In the genomic region with DNA sequence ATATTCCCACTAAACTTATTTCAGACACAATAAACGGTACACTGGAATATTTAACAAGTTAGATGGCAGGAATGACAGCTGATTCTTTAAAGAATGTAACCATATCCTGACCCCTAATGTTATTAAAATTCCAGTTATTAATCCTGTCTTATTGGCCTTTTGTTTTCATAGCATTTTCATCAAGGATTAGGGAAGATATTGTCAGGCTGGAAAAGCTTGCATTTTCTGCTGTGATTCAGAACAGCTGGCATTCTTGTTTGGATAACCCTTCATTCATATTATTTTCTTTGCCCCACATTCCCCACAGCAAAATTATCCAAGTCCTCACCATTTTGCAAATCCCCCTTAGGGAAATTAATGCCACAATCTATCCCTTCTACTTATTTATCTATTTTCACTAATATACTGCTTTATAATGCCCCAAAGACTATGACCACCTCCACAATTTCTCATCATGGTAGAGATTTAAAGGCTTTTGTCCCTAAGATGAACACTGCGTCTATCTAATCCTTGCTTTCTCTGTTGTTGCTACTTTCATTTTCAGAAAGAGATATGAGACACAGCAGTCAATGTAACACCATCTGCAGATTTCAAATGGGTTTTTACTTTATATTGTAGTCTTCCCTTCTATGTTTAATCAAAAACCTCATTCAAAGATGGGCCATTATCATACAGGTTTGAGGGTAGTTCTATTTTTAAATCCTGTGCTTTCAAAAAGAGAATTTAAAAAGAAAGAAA, we compare ENCODE assay signal across 2 cellular contexts.
TF ChIP-seq lines count a peak whose summit lies in the region.

No MANE protein-coding gene starts in this region.

TF ChIP-seq in SK-N-SH treated with all-trans-retinoic acid at 6 μM for 48 hours, 23 proteins besides CTCF, POLR2A, EP300 and RAD21:
- TF ChIP-seq, protein P1, sequence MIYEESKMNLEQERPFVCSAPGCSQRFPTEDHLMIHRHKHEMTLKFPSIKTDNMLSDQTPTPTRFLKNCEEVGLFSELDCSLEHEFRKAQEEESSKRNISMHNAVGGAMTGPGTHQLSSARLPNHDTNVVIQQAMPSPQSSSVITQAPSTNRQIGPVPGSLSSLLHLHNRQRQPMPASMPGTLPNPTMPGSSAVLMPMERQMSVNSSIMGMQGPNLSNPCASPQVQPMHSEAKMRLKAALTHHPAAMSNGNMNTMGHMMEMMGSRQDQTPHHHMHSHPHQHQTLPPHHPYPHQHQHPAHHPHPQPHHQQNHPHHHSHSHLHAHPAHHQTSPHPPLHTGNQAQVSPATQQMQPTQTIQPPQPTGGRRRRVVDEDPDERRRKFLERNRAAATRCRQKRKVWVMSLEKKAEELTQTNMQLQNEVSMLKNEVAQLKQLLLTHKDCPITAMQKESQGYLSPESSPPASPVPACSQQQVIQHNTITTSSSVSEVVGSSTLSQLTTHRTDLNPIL (CRISPR knock-in tag; IDR thresholded peaks at IDR 0.05; ENCODE audit: low read depth), result no peak
- no peak for TF ChIP-seq GLIS3 (CRISPR knock-in tag; IDR thresholded peaks at IDR 0.05)
- peak; percentile 38 for TF ChIP-seq ISL1 (CRISPR knock-in tag; IDR thresholded peaks at IDR 0.05)
- TF ChIP-seq ZNF70 (CRISPR knock-in tag; IDR thresholded peaks at IDR 0.05), result no peak
- TF ChIP-seq, protein P2, sequence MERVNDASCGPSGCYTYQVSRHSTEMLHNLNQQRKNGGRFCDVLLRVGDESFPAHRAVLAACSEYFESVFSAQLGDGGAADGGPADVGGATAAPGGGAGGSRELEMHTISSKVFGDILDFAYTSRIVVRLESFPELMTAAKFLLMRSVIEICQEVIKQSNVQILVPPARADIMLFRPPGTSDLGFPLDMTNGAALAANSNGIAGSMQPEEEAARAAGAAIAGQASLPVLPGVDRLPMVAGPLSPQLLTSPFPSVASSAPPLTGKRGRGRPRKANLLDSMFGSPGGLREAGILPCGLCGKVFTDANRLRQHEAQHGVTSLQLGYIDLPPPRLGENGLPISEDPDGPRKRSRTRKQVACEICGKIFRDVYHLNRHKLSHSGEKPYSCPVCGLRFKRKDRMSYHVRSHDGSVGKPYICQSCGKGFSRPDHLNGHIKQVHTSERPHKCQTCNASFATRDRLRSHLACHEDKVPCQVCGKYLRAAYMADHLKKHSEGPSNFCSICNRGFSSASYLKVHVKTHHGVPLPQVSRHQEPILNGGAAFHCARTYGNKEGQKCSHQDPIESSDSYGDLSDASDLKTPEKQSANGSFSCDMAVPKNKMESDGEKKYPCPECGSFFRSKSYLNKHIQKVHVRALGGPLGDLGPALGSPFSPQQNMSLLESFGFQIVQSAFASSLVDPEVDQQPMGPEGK (CRISPR knock-in tag; IDR thresholded peaks at IDR 0.05; ENCODE audit: borderline replicate concordance), result no peak
- no peak for TF ChIP-seq ARNTL (CRISPR knock-in tag; IDR thresholded peaks at IDR 0.05; ENCODE audit: borderline replicate concordance, low read depth)
- TF ChIP-seq CSDC2 (CRISPR knock-in tag; IDR thresholded peaks at IDR 0.05), result no peak
- TF ChIP-seq SNAI2 (CRISPR knock-in tag; IDR thresholded peaks at IDR 0.05), result no peak
- no peak for TF ChIP-seq ZNF565 (CRISPR knock-in tag; conservative IDR thresholded peaks at IDR 0.05; ENCODE audit: low read depth)
TF ChIP-seq in SK-N-SH treated with all-trans-retinoic acid at 6 μM for 48 hours: peak in this region for 1.

TF ChIP-seq in HepG2, 621 proteins besides CTCF, POLR2A, EP300 and RAD21 (continued from another document):
- no peak for TF ChIP-seq RXRB (CRISPR knock-in tag; IDR thresholded peaks at IDR 0.05; ENCODE audit: borderline replicate concordance)
- TF ChIP-seq, protein P3, sequence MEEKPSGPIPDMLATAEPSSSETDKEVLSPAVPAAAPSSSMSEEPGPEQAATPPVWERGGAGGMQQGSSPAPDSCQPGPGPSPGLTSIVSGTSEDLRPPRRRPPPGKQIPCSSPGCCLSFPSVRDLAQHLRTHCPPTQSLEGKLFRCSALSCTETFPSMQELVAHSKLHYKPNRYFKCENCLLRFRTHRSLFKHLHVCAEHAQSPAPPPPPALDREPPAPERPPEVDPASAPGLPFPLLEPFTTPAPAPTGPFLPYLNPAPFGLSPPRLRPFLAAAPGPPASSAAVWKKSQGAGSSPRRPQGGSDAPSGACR (CRISPR knock-in tag; IDR thresholded peaks at IDR 0.05), result no peak
TF ChIP-seq in HepG2: peak in this region for 0.
